Comparison of ENCODE assay signal across 10 cellular contexts in the genomic region with DNA sequence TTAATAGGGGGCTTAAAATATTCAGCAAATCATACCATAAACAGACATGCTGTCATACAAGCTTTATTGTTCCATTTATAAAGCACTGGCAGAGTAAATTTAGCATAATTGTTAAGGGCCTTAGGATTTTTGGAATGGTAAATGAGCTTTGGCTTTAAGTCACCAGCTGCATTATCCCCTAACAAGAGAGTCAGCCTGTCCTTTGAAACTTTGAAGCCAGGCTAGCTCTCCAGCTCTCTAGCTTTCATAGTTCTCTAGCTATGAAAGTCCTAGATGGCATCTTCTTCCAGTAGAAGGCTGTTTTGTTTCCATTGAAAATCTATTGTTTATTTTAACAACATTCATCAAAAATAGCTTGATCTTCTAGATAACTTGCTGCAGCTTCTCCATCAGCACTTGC.
DNase-seq lines count a peak whose midpoint lies in the region; ATAC-seq and TF ChIP-seq lines count a peak whose summit lies in the region.
"Had no signal": no experiment of that assay in that cellular context is flagged by ENCODE, and none has a peak within 500 bp of the region (broad histone marks: within the 10 kb centered on the region; RNA-seq: fewer than 3 reads in every experiment).

No MANE protein-coding gene starts in this region.

- CTCF ChIA-PET in T-cell (lab: Charles Lee), result no interaction called here

- H3K4me3 ChIP-seq in thyroid gland (replicated peaks in 1 of 3), result peak overlapping the region in 1 of 3 donors; percentile 15

- TF ChIP-seq CTCF in thyroid gland (IDR thresholded peaks at IDR 0.05) (no peak), nephron progenitor cell (IDR thresholded peaks at IDR 0.05) (no peak)

- H3K4me1 ChIP-seq in thyroid gland, result no peaks in the 10 kb centered on the region

- TF ChIP-seq POLR2A in thyroid gland (IDR thresholded peaks at IDR 0.05), result no peak

- peaks cover 4% of the 10 kb centered on the region for H3K9me3 Mint-ChIP-seq in activated T-cell treated with anti-CD3 and anti-CD28 coated beads, Interleukin-2, amount 50 U/mL, for 4 hours
- H3K9me3 Mint-ChIP-seq in T-cell (peaks cover 0 to 3% (median 0%) of the 10 kb centered on the region in 3 donors), immature natural killer cell (peaks cover 0 to 10% (median 3%) of the 10 kb centered on the region in 6 donors), nephron progenitor cell (no peaks in the 10 kb centered on the region)

- peaks cover 10% of the 10 kb centered on the region for H3K4me1 Mint-ChIP-seq in activated T-cell treated with anti-CD3 and anti-CD28 coated beads, Interleukin-2, amount 50 U/mL, for 4 hours (ENCODE audit: low read depth)
- peaks cover 8 to 14% (median 14%) of the 10 kb centered on the region in 3 donors for H3K4me1 Mint-ChIP-seq in T-cell
- no peaks in the 10 kb centered on the region for H3K4me1 Mint-ChIP-seq in immature natural killer cell
- H3K4me1 Mint-ChIP-seq in nephron progenitor cell, result no peaks in the 10 kb centered on the region

- H3K36me3 ChIP-seq in thyroid gland, result no peaks in the 10 kb centered on the region

- POLR2A ChIA-PET in T-cell (lab: Charles Lee), result no interaction called here

- no peak for ATAC-seq in activated T-cell treated with anti-CD3 and anti-CD28 coated beads, Interleukin-2, amount 50 U/mL, for 4 hours
- no peak for ATAC-seq in T-cell (replicated peaks in 1 of 4)

- no peaks in the 10 kb centered on the region for H3K36me3 Mint-ChIP-seq in activated T-cell treated with anti-CD3 and anti-CD28 coated beads, Interleukin-2, amount 50 U/mL, for 4 hours (ENCODE audit: insufficient read depth)
- H3K36me3 Mint-ChIP-seq in T-cell, result no peaks in the 10 kb centered on the region
- H3K36me3 Mint-ChIP-seq in immature natural killer cell, result no peaks in the 10 kb centered on the region
- no peaks in the 10 kb centered on the region for H3K36me3 Mint-ChIP-seq in nephron progenitor cell (ENCODE audit: low read depth)

- no peaks in the 10 kb centered on the region for H3K27me3 ChIP-seq in thyroid gland

- peak overlapping the region; percentile 67 for H3K4me3 Mint-ChIP-seq in activated T-cell treated with anti-CD3 and anti-CD28 coated beads, Interleukin-2, amount 50 U/mL, for 4 hours
- H3K4me3 Mint-ChIP-seq in T-cell (peak overlapping the region; percentile 61 to 80 (median 75)), immature natural killer cell (peak overlapping the region; percentile 40 to 77 (median 66)), nephron progenitor cell (no peak overlapping the region)

- H3K27ac ChIP-seq in thyroid gland, result peak overlapping the region in 2 of 3 donors; percentile 2 to 26

- intact Hi-C loops in thyroid gland (cut with DNase I), result no loop called here
- intact Hi-C loops in posterior cingulate gyrus (cut with DNase I), result no loop called here

- DNase-seq in activated T-cell treated with anti-CD3 and anti-CD28 coated beads, Interleukin-2, amount 50 U/mL, for 4 hours, result no peak
- DNase-seq in activated T-cell treated with anti-CD3 and anti-CD28 coated beads, Interleukin-2, amount 50 U/mL, for 1 hour, result no peak
- DNase-seq in T-cell (no peak), immature natural killer cell (no peak), thyroid gland (no peak), posterior cingulate gyrus (no peak), nephron progenitor cell (no peak)
- DNase-seq in effector CD4-positive, alpha-beta T cell, result no peak
- DNase-seq: foreskin melanocyte, SHP77 treated with DMSO at 0.1 percent for 48 hours had no signal

- peak overlapping the region; percentile 57 to 70 for H3K27ac Mint-ChIP-seq in T-cell
- H3K27ac Mint-ChIP-seq in immature natural killer cell, result peak overlapping the region in 2 of 6 donors; percentile 54 to 71
- no peak overlapping the region for H3K27ac Mint-ChIP-seq in nephron progenitor cell

- no peaks in the 10 kb centered on the region for H3K27me3 Mint-ChIP-seq in activated T-cell treated with anti-CD3 and anti-CD28 coated beads, Interleukin-2, amount 50 U/mL, for 4 hours (ENCODE audit: low read depth)
- H3K27me3 Mint-ChIP-seq in T-cell, result no peaks in the 10 kb centered on the region
- H3K27me3 Mint-ChIP-seq in immature natural killer cell (ENCODE audit: low read depth in 3 of 3), result peaks cover 0 to 1% (median 0%) of the 10 kb centered on the region in 3 donors
- H3K27me3 Mint-ChIP-seq in nephron progenitor cell (ENCODE audit: low read depth, poor library complexity), result no peaks in the 10 kb centered on the region

- no peaks in the 10 kb centered on the region for H3K9me3 ChIP-seq in thyroid gland
